17 cellular contexts compared by ENCODE assay signal in genomic region chr18:52333860-52334259, GRCh38. TPM values are rescaled to one million over a fixed set of nuclear protein-coding genes. Genes with fewer than 3 reads are reported as not detected.
A peak's percentile ranks its signal among the peaks of the same experiment; 100 is the strongest.
DNase-seq lines count a peak whose midpoint lies in the region; ATAC-seq and TF ChIP-seq lines count a peak whose summit lies in the region.
"Had no signal": no experiment of that assay in that cellular context is flagged by ENCODE, and none has a peak within 500 bp of the region (broad histone marks: within the 10 kb centered on the region; RNA-seq: fewer than 3 reads in every experiment).

No MANE protein-coding gene starts in this region.

- no peak overlapping the region for H3K9ac ChIP-seq in mesenchymal stem cell (ENCODE audit: low read length)

- H4K91ac ChIP-seq in mesenchymal stem cell (ENCODE audit: low read length), result no peak overlapping the region

- no peak overlapping the region for H4K8ac ChIP-seq in mesenchymal stem cell (ENCODE audit: low read length)

- peak; percentile 4 for DNase-seq in NB4 (ENCODE audit: low read depth)
- peak; percentile 37 for DNase-seq in mesenchymal stem cell
- DNase-seq in prostate gland (ENCODE audit: low spot score), result no peak
- no peak for DNase-seq in stimulated activated CD4-positive, alpha-beta T cell treated with anti-CD3 and anti-CD28 coated beads, Interleukin-4, amount 100 ng/mL, for 4 hours
- DNase-seq: ACHN; C1 segment of cervical spinal cord; CD8-positive, alpha-beta memory T cell; H7; NCI-H1694 treated with DMSO at 0.1 percent for 48 hours; PC-3; RPMI8226; SHP77 treated with DMSO at 0.1 percent for 48 hours; T-helper 17 cell had no signal

- H3K23ac ChIP-seq in mesenchymal stem cell (ENCODE audit: low read length in 2 of 2), result no peak overlapping the region

- ATAC-seq in GM18511 (IDR thresholded peaks at IDR 0.05; ENCODE audit: unreplicated experiment), result peak; percentile 74
- ATAC-seq in HG02870 (IDR thresholded peaks at IDR 0.05; ENCODE audit: unreplicated experiment), result peak; percentile 70
- no peak for ATAC-seq in HG03108 (IDR thresholded peaks at IDR 0.05; ENCODE audit: unreplicated experiment)
- ATAC-seq: PC-3, T-helper 17 cell had no signal

- no peak overlapping the region for H3K14ac ChIP-seq in mesenchymal stem cell (ENCODE audit: low read length in 2 of 2)

- no peak overlapping the region for H3K4ac ChIP-seq in mesenchymal stem cell (ENCODE audit: low read depth in 1 of 2, low read length in 2 of 2)

- H2BK12ac ChIP-seq in mesenchymal stem cell (ENCODE audit: low read length in 2 of 2), result peak overlapping the region in 1 of 2 experiments; percentile 86

- H2BK5ac ChIP-seq in mesenchymal stem cell (ENCODE audit: low read depth, low read length, poor library complexity, severe bottlenecking), result no peak overlapping the region

- no peak overlapping the region for H2AK5ac ChIP-seq in mesenchymal stem cell (ENCODE audit: low read length, severe bottlenecking)

- intact Hi-C loops in prostate gland (cut with DNase I), result no loop called here

- WGBS in mesenchymal stem cell, result 53% methylated on average over 1 of the region's 1 CpG
- WGBS in prostate gland, result 76% methylated on average over 1 of the region's 1 CpG

- H3K9me3 ChIP-seq in mesenchymal stem cell (ENCODE audit: control insufficient read depth, low read length), result no peaks in the 10 kb centered on the region
- H3K9me3 ChIP-seq in prostate gland, result no peaks in the 10 kb centered on the region

- TF ChIP-seq CTCF in NB4 (IDR thresholded peaks at IDR 0.05; ENCODE audit: low read depth, low read length), result no peak
- no peak for TF ChIP-seq CTCF in prostate gland (IDR thresholded peaks at IDR 0.05)

- H3K36me3 ChIP-seq in mesenchymal stem cell (ENCODE audit: control insufficient read depth in 1 of 2, insufficient read depth in 2 of 2, low read depth in 1 of 2, low read length in 2 of 2) (no peaks in the 10 kb centered on the region), prostate gland (no peaks in the 10 kb centered on the region)

- H3K27me3 ChIP-seq in mesenchymal stem cell (ENCODE audit: control insufficient read depth in 1 of 2, insufficient read depth in 1 of 2, low read length in 2 of 2), result peaks cover 0 to under 1% of the 10 kb centered on the region in 2 experiments
- no peaks in the 10 kb centered on the region for H3K27me3 ChIP-seq in prostate gland (replicated peaks; ENCODE audit: insufficient read depth)

- H3K4me3 ChIP-seq in NB4 (ENCODE audit: low read depth, low read length) (no peak overlapping the region), mesenchymal stem cell (ENCODE audit: insufficient read depth in 1 of 2, low read depth in 1 of 2, low read length in 2 of 2) (no peak overlapping the region), prostate gland (no peak overlapping the region)

- no peak overlapping the region for H3K4me2 ChIP-seq in mesenchymal stem cell (ENCODE audit: low read length, poor library complexity, severe bottlenecking)

- H3K27ac ChIP-seq in mesenchymal stem cell (ENCODE audit: low read length, poor library complexity, severe bottlenecking) (no peak overlapping the region), prostate gland (no peak overlapping the region)

- H2BK15ac ChIP-seq in mesenchymal stem cell (ENCODE audit: low read depth, poor library complexity, severe bottlenecking), result no peak overlapping the region

- H3K4me1 ChIP-seq in mesenchymal stem cell (ENCODE audit: control insufficient read depth, insufficient read depth, low read depth, low read length) (no peaks in the 10 kb centered on the region), prostate gland (replicated peaks) (no peaks in the 10 kb centered on the region)

- no peak overlapping the region for H3K18ac ChIP-seq in mesenchymal stem cell (ENCODE audit: low read depth in 1 of 2, low read length in 2 of 2)

- no peak overlapping the region for H2BK120ac ChIP-seq in mesenchymal stem cell (ENCODE audit: low read depth, low read length)

- TF ChIP-seq POLR2A in NB4 (IDR thresholded peaks at IDR 0.05; ENCODE audit: extremely low read depth, insufficient read length) (no peak), prostate gland (IDR thresholded peaks at IDR 0.05) (no peak)

- no peak overlapping the region for H2AFZ ChIP-seq in mesenchymal stem cell (ENCODE audit: low read depth, low read length)

- H3K79me1 ChIP-seq in mesenchymal stem cell (replicated peaks; ENCODE audit: low read length, poor library complexity, severe bottlenecking), result no peaks in the 10 kb centered on the region

RNA-seq across cellular contexts. Expression of gene DCC, which starts 6.1 kb away (rescaled TPM):
- 0.22 TPM for polyA plus RNA-seq in mesenchymal stem cell (2013, experiment 1 of 2)
- 0.27 TPM for polyA plus RNA-seq in mesenchymal stem cell (2013, experiment 2 of 2)
- total RNA-seq in prostate gland, result 1 to 10 TPM in 1 of 2 donors, under 1 TPM in 1; 0.55 to 3.7 TPM
- total RNA-seq: CD8-positive, alpha-beta memory T cell; MCF 10A; PC-3; T-helper 17 cell had no signal
- polyA plus RNA-seq: CD8-positive, alpha-beta memory T cell had no signal

Comparison
In these comparisons a context has a peak if more than half of its experiments do, and no peak if none do; other contexts are left out.
1. DNase-seq: peak in NB4 (single experiment) and mesenchymal stem cell (single experiment); none in prostate gland (single experiment) and stimulated activated CD4-positive, alpha-beta T cell treated with anti-CD3 and anti-CD28 coated beads, Interleukin-4, amount 100 ng/mL, for 4 hours (0 of 2).